Comparison of ENCODE assay signal across 1 cellular context in genomic region chr22:42269407-42270177, GRCh38.
TF ChIP-seq lines count a peak whose summit lies in the region.

No MANE protein-coding gene starts in this region.

TF ChIP-seq in K562, 482 proteins besides CTCF, POLR2A, EP300 and RAD21 (continued from another document and continues in another):
- TF ChIP-seq, protein P1, sequence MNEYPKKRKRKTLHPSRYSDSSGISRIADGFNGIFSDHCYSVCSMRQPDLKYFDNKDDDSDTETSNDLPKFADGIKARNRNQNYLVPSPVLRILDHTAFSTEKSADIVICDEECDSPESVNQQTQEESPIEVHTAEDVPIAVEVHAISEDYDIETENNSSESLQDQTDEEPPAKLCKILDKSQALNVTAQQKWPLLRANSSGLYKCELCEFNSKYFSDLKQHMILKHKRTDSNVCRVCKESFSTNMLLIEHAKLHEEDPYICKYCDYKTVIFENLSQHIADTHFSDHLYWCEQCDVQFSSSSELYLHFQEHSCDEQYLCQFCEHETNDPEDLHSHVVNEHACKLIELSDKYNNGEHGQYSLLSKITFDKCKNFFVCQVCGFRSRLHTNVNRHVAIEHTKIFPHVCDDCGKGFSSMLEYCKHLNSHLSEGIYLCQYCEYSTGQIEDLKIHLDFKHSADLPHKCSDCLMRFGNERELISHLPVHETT (CRISPR knock-in tag; conservative IDR thresholded peaks at IDR 0.05 in 1 of 2, IDR thresholded peaks at IDR 0.05 in 1 of 2): no peak
- TF ChIP-seq SRSF9 (IDR thresholded peaks at IDR 0.05; ENCODE audit: borderline replicate concordance, low read depth, low read length) (no peak), FOXK2 (conservative IDR thresholded peaks at IDR 0.05 in 1 of 2, IDR thresholded peaks at IDR 0.05 in 1 of 2; ENCODE audit: low read depth in 2 of 2) (no peak), WHSC1 (IDR thresholded peaks at IDR 0.05; ENCODE audit: low read length) (no peak), KLF1 (tag; IDR thresholded peaks at IDR 0.05) (no peak), HNRNPH1 (optimal IDR thresholded peaks at IDR 0.05; ENCODE audit: low read depth, low read length) (no peak), MYBL2 (IDR thresholded peaks at IDR 0.05; ENCODE audit: low read depth) (no peak), MYBL2 (CRISPR knock-in tag; IDR thresholded peaks at IDR 0.05; ENCODE audit: borderline replicate concordance) (no peak), PATZ1 (CRISPR knock-in tag; IDR thresholded peaks at IDR 0.05; ENCODE audit: borderline replicate concordance) (no peak), ZNF445 (CRISPR knock-in tag; IDR thresholded peaks at IDR 0.05; ENCODE audit: low read depth) (no peak), SETDB1 (IDR thresholded peaks at IDR 0.05; ENCODE audit: low read length) (no peak), MAX (CRISPR knock-in tag; IDR thresholded peaks at IDR 0.05) (peak; percentile 87), NR1H2 (CRISPR knock-in tag; IDR thresholded peaks at IDR 0.05) (no peak), E2F4 (CRISPR knock-in tag; IDR thresholded peaks at IDR 0.05; ENCODE audit: low read depth) (no peak), FIP1L1 (IDR thresholded peaks at IDR 0.05; ENCODE audit: low read depth, low read length, poor library complexity, severe bottlenecking) (peak; percentile 33), POLR2AphosphoS2 (IDR thresholded peaks at IDR 0.05; ENCODE audit: low read length) (no peak), TCF7 (IDR thresholded peaks at IDR 0.05; ENCODE audit: borderline replicate concordance) (no peak), ZFPM2 (CRISPR knock-in tag; IDR thresholded peaks at IDR 0.05) (no peak), GABPA (tag; conservative IDR thresholded peaks at IDR 0.05; ENCODE audit: low read depth) (0 out of 2 replicates have a peak, but pooled peaks have one; percentile 31), SNIP1 (IDR thresholded peaks at IDR 0.05; ENCODE audit: low read depth) (no peak), PHF8 (IDR thresholded peaks at IDR 0.05; ENCODE audit: borderline replicate concordance, low read length) (peak; percentile 33; the same call in 1 of the 2 replicates), ZNF165 (CRISPR knock-in tag; IDR thresholded peaks at IDR 0.05; ENCODE audit: borderline replicate concordance) (no peak), MLLT1 (IDR thresholded peaks at IDR 0.05) (no peak), BRCA1 (IDR thresholded peaks at IDR 0.05) (no peak), BRCA1 (CRISPR knock-in tag; IDR thresholded peaks at IDR 0.05) (no peak), ZNF121 (CRISPR knock-in tag; conservative IDR thresholded peaks at IDR 0.05) (no peak), UBTF (IDR thresholded peaks at IDR 0.05; ENCODE audit: borderline replicate concordance in 1 of 2, low read depth in 2 of 2, low read length in 2 of 2) (no peak), THRAP3 (IDR thresholded peaks at IDR 0.05; ENCODE audit: borderline replicate concordance) (no peak), ZBTB17 (CRISPR knock-in tag; IDR thresholded peaks at IDR 0.05) (no peak), KLF16 (IDR thresholded peaks at IDR 0.05) (no peak), DIDO1 (tag; IDR thresholded peaks at IDR 0.05; ENCODE audit: low read depth) (no peak), TOE1 (IDR thresholded peaks at IDR 0.05; ENCODE audit: borderline replicate concordance) (no peak), TOE1 (CRISPR knock-in tag; IDR thresholded peaks at IDR 0.05; ENCODE audit: borderline replicate concordance, low read depth) (no peak), NFXL1 (CRISPR knock-in tag; IDR thresholded peaks at IDR 0.05) (no peak), SOX6 (IDR thresholded peaks at IDR 0.05) (no peak), CXXC5 (CRISPR knock-in tag; IDR thresholded peaks at IDR 0.05) (peak; percentile 56; the same call in 1 of the 2 replicates), ELK1 (CRISPR knock-in tag; IDR thresholded peaks at IDR 0.05) (no peak), XRCC5 (IDR thresholded peaks at IDR 0.05; ENCODE audit: low read depth, low read length) (no peak), SREBF2 (CRISPR knock-in tag; IDR thresholded peaks at IDR 0.05) (no peak), MTA3 (IDR thresholded peaks at IDR 0.05; ENCODE audit: borderline replicate concordance) (no peak), NFE2 (IDR thresholded peaks at IDR 0.05; ENCODE audit: low read depth) (no peak), THAP12 (CRISPR knock-in tag; IDR thresholded peaks at IDR 0.05) (no peak), ZNF75A (CRISPR knock-in tag; IDR thresholded peaks at IDR 0.05) (no peak), CREBBP (IDR thresholded peaks at IDR 0.05; ENCODE audit: low read depth, low read length) (no peak), RHOXF2B (CRISPR knock-in tag; conservative IDR thresholded peaks at IDR 0.05) (no peak), ZNF174 (CRISPR knock-in tag; IDR thresholded peaks at IDR 0.05) (no peak), CBFB (CRISPR knock-in tag; IDR thresholded peaks at IDR 0.05) (no peak), PPARD (CRISPR knock-in tag; IDR thresholded peaks at IDR 0.05) (no peak), HNRNPUL1 (IDR thresholded peaks at IDR 0.05; ENCODE audit: low read length) (no peak), ZNF140 (CRISPR knock-in tag; IDR thresholded peaks at IDR 0.05) (no peak), ARID1B (IDR thresholded peaks at IDR 0.05) (no peak)
- TF ChIP-seq, protein P2, sequence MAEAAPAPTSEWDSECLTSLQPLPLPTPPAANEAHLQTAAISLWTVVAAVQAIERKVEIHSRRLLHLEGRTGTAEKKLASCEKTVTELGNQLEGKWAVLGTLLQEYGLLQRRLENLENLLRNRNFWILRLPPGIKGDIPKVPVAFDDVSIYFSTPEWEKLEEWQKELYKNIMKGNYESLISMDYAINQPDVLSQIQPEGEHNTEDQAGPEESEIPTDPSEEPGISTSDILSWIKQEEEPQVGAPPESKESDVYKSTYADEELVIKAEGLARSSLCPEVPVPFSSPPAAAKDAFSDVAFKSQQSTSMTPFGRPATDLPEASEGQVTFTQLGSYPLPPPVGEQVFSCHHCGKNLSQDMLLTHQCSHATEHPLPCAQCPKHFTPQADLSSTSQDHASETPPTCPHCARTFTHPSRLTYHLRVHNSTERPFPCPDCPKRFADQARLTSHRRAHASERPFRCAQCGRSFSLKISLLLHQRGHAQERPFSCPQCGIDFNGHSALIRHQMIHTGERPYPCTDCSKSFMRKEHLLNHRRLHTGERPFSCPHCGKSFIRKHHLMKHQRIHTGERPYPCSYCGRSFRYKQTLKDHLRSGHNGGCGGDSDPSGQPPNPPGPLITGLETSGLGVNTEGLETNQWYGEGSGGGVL (CRISPR knock-in tag; IDR thresholded peaks at IDR 0.05): no peak
- TF ChIP-seq, protein P3, sequence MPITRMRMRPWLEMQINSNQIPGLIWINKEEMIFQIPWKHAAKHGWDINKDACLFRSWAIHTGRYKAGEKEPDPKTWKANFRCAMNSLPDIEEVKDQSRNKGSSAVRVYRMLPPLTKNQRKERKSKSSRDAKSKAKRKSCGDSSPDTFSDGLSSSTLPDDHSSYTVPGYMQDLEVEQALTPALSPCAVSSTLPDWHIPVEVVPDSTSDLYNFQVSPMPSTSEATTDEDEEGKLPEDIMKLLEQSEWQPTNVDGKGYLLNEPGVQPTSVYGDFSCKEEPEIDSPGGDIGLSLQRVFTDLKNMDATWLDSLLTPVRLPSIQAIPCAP (CRISPR knock-in tag; IDR thresholded peaks at IDR 0.05; ENCODE audit: borderline replicate concordance): no peak
- TF ChIP-seq, protein P4, sequence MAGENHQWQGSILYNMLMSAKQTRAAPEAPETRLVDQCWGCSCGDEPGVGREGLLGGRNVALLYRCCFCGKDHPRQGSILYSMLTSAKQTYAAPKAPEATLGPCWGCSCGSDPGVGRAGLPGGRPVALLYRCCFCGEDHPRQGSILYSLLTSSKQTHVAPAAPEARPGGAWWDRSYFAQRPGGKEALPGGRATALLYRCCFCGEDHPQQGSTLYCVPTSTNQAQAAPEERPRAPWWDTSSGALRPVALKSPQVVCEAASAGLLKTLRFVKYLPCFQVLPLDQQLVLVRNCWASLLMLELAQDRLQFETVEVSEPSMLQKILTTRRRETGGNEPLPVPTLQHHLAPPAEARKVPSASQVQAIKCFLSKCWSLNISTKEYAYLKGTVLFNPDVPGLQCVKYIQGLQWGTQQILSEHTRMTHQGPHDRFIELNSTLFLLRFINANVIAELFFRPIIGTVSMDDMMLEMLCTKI (IDR thresholded peaks at IDR 0.05; ENCODE audit: partially characterized antibody): no peak
